Comparison of ENCODE assay signal across 8 cellular contexts in the genomic region with DNA sequence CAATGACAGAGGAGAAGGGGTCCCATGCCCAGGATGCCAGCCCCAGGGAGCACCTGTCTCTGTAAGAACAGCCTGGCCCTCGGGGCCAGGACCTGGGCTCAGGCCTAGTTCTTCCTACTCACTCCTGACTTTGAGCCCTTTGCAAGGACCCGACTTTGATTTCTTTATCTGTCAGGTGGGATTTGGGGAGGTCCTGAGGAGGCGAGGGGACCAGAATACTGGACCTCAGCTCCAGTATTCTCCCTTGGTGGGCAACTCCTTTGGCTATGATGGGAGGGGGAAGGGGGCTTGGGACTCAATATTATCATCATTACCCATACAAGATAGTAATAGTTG. TPM values are rescaled to one million over a fixed set of nuclear protein-coding genes. Genes with fewer than 3 reads are reported as not detected.
DNase-seq lines count a peak whose midpoint lies in the region; ATAC-seq and TF ChIP-seq lines count a peak whose summit lies in the region.

No MANE protein-coding gene starts in this region.

- CTCF ChIA-PET in PC-9 (lab: Charles Lee) = no interaction called here

- H3K79me2 ChIP-seq in DND-41 (ENCODE audit: insufficient read depth, low read length) (no peaks in the 10 kb centered on the region), PC-9 (ENCODE audit: low read depth) (no peaks in the 10 kb centered on the region)

- H2AFZ ChIP-seq in DND-41 (ENCODE audit: low read depth, low read length) (peak overlapping the region; percentile 79), PC-9 (peak overlapping the region; percentile 79)

- H4K20me1 ChIP-seq in DND-41 (ENCODE audit: insufficient read depth, low read length) = peaks cover 6% of the 10 kb centered on the region; the same call in 1 of the 2 replicates
- no peaks in the 10 kb centered on the region for H4K20me1 ChIP-seq in PC-9 (ENCODE audit: insufficient read depth)

- POLR2A ChIA-PET in PC-9 (lab: Charles Lee; ENCODE audit: unreplicated experiment) = no interaction called here

- TF ChIP-seq CTCF in DND-41 (IDR thresholded peaks at IDR 0.05; ENCODE audit: borderline replicate concordance, extremely low read depth, low read length, poor library complexity, severe bottlenecking) (no peak), PC-9 (conservative IDR thresholded peaks at IDR 0.05) (no peak), psoas muscle (IDR thresholded peaks at IDR 0.05) (no peak)

- H3K27ac ChIP-seq in DND-41 (ENCODE audit: low read length) (peak overlapping the region; percentile 17; the same call in 1 of the 2 replicates), PC-9 (no peak overlapping the region), esophagus (ENCODE audit: low read depth in 2 of 2, low read length in 1 of 2) (peak overlapping the region in 1 of 2 donors; percentile 36), psoas muscle (peak overlapping the region; percentile 67)

- H3K4me3 ChIP-seq in DND-41 (ENCODE audit: low read depth in 1 of 2, low read length in 2 of 2) (peak overlapping the region in 1 of 2 experiments; percentile 55; a peak in 2 of 4 replicates), PC-9 (peak overlapping the region; percentile 47), esophagus (ENCODE audit: low read depth in 1 of 2, low read length in 2 of 2) (peak overlapping the region; percentile 36 to 44), psoas muscle (peak overlapping the region; percentile 55)

- H3K9me2 ChIP-seq in PC-9 (ENCODE audit: insufficient read depth) = no peaks in the 10 kb centered on the region

- no peaks in the 10 kb centered on the region for H3K36me3 ChIP-seq in DND-41 (ENCODE audit: insufficient read depth, low read length)
- H3K36me3 ChIP-seq in PC-9 (ENCODE audit: low read depth) = no peaks in the 10 kb centered on the region
- H3K36me3 ChIP-seq in esophagus (ENCODE audit: control insufficient read depth in 2 of 2, insufficient read depth in 2 of 2, low read length in 1 of 2) = no peaks in the 10 kb centered on the region
- H3K36me3 ChIP-seq in psoas muscle (ENCODE audit: insufficient read depth in 1 of 2, low read depth in 1 of 2) = no peaks in the 10 kb centered on the region

- 57 to 62% methylated on average over 3 of the region's 3 CpGs for WGBS in esophagus, 2 donors
- 52 to 70% (median 55%) methylated on average over 3 of the region's 3 CpGs for WGBS in psoas muscle, 3 donors

- intact Hi-C loops in PC-9 (cut with micrococcal nuclease; ENCODE audit: unreplicated experiment) = no loop called here
- intact Hi-C loops in psoas muscle (cut with DNase I) = no loop called here

- H3K4me2 ChIP-seq in DND-41 (ENCODE audit: insufficient read depth, low read length) (peak overlapping the region; percentile 81), PC-9 (peak overlapping the region; percentile 81)

- H3K4me1 ChIP-seq in DND-41 (ENCODE audit: insufficient read depth, low read length) (peaks cover 21% of the 10 kb centered on the region), PC-9 (replicated peaks; ENCODE audit: insufficient read depth) (peaks cover 14% of the 10 kb centered on the region), esophagus (ENCODE audit: control insufficient read depth in 2 of 2, insufficient read depth in 2 of 2, low read length in 1 of 2) (peaks cover 0 to 15% of the 10 kb centered on the region in 2 donors), psoas muscle (peaks cover 57% of the 10 kb centered on the region)

- DNase-seq in DND-41 = no peak
- no peak for DNase-seq in PC-9
- DNase-seq in psoas muscle = no peak
- no peak for DNase-seq in COLO668 (lab: John Stamatoyannopoulos, UW; ENCODE audit: unreplicated experiment)
- DNase-seq in activated effector memory CD4-positive, alpha-beta T cell treated with anti-CD3 and anti-CD28 coated beads, Interleukin-2, amount 50 U/mL, for 16 hours = no peak
- no peak for DNase-seq in DMS79 (lab: John Stamatoyannopoulos, UW)

- peaks cover 30% of the 10 kb centered on the region for H3F3A ChIP-seq in PC-9 (ENCODE audit: insufficient read depth, low read depth)

- peak overlapping the region; percentile 52; the same call in 1 of the 2 replicates for H3K9ac ChIP-seq in DND-41 (ENCODE audit: low read depth, low read length)

- no TSS peak for BruUV-seq in PC-9 (replicated peaks; lab: Mats Ljungman, UMichigan)

- H3K9me3 ChIP-seq in DND-41 (ENCODE audit: insufficient read depth, low read length, severe bottlenecking) (no peaks in the 10 kb centered on the region), PC-9 (ENCODE audit: insufficient read depth, low read depth) (no peaks in the 10 kb centered on the region), esophagus (ENCODE audit: control insufficient read depth in 2 of 2, insufficient read depth in 1 of 2, low read depth in 1 of 2, low read length in 1 of 2) (no peaks in the 10 kb centered on the region), psoas muscle (no peaks in the 10 kb centered on the region)

- ATAC-seq in DND-41 (ENCODE audit: insufficient read depth, low read depth) (no peak), psoas muscle (no peak), HG03432 (IDR thresholded peaks at IDR 0.05; ENCODE audit: unreplicated experiment) (no peak)

- H3K27me3 ChIP-seq in DND-41 (ENCODE audit: insufficient read depth, low read length, poor library complexity) (no peaks in the 10 kb centered on the region), PC-9 (ENCODE audit: insufficient read depth, low read depth) (no peaks in the 10 kb centered on the region), esophagus (ENCODE audit: control insufficient read depth in 1 of 2, insufficient read depth in 2 of 2, low read length in 2 of 2) (no peaks in the 10 kb centered on the region), psoas muscle (ENCODE audit: insufficient read depth in 3 of 3, low read length in 2 of 3) (no peaks in the 10 kb centered on the region)

RNA-seq across cellular contexts. Expression of gene KCNQ4, which starts 18.1 kb away (rescaled TPM):
- 0.68 and 0.81 TPM in 2 replicates for total RNA-seq in PC-9 (2021)
- 1 to 10 TPM; 1.4 to 1.9 TPM for polyA plus RNA-seq in esophagus
- total RNA-seq in psoas muscle = 1 to 10 TPM; 4.6 to 9.1 (median 6.3) TPM
- 1 to 10 TPM; 1.9 to 2.7 (median 2.1) TPM for polyA plus RNA-seq in psoas muscle
